ENCODE assay signal across 5 cellular contexts in the genomic region with DNA sequence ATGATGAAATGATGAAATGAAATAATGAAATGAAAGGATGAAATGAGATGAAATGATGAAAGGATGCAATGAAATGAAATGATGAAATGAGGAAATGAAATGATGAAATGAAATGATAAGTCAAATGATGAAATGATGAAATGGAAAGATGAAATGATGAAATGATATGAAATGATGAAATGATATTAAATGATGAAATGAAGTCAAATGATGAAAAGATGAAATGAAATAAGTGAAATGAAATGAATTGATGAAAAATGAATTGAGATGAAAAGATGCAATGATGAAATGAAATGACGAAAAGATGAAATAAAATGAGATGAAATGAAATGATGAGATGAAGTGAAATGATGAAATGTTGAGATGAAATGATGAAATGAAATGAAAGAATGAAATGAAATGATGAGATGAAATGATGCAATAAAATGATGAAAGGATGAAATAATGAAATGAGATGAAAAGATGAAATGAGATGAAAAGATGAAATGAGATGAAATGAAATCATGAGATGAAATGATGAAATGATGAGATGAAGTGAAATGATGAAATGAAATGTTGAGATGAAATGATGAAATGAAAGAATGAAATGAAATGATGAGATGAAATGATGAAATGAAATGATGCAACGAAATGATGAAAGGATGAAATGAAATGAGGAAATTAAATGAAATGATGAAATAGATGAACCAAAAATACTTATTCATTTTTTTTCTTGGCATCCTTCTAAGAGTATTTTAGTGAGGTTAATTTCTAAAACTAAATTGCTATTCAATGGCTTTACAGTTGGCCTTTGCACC.
DNase-seq lines count a peak whose midpoint lies in the region; ATAC-seq, FAIRE-seq and TF ChIP-seq lines count a peak whose summit lies in the region.
"Not testable (repeated sequence)": the region's sequence is repeated elsewhere in the genome, so short reads cannot be mapped to it uniquely, and the experiment has no call there.

No MANE protein-coding gene starts in this region.

- in situ Hi-C loops in K562 (cut with MboI) = not testable (repeated sequence)

- FAIRE-seq in RCC 7860 (lab: Jason Lieb, UNC) (peak; percentile 5), frontal cortex (lab: Jason Lieb, UNC) (peak; percentile 75), pancreas (lab: Jason Lieb, UNC) (peak; percentile 81)
- FAIRE-seq in K562 (lab: Jason Lieb, UNC) = not testable (repeated sequence)

- not testable (repeated sequence) for TF ChIP-seq POLR2A in K562 (conservative IDR thresholded peaks at IDR 0.05)

- not testable (repeated sequence) for TF ChIP-seq CTCF in HEK293 (tag by site-specific recombination; IDR thresholded peaks at IDR 0.05); K562 (IDR thresholded peaks at IDR 0.05 in 2 of 3, conservative IDR thresholded peaks at IDR 0.05 in 1 of 3; ENCODE audit: insufficient read depth in 2 of 3, low read depth in 1 of 3, low read length in 3 of 3); pancreas (IDR thresholded peaks at IDR 0.05)

- not testable (repeated sequence) for H3K9me1 ChIP-seq in K562 (ENCODE audit: control insufficient read depth, insufficient read depth, low read length)

- H3K9me3 ChIP-seq in HEK293 (ENCODE audit: control insufficient read depth, insufficient read depth, low read depth, low read length); K562 (replicated peaks; ENCODE audit: control insufficient read depth, insufficient read depth, low read depth, low read length); pancreas: not testable (repeated sequence)

- not testable (repeated sequence) for H4K20me1 ChIP-seq in K562 (replicated peaks; ENCODE audit: control insufficient read depth, insufficient read depth, low read length)

- TF ChIP-seq RAD21 in K562 (CRISPR knock-in tag; conservative IDR thresholded peaks at IDR 0.05 in 1 of 2, IDR thresholded peaks at IDR 0.05 in 1 of 2) = not testable (repeated sequence)

- not testable (repeated sequence) for ATAC-seq in K562, pancreas

- not testable (repeated sequence) for TF ChIP-seq EP300 in K562 (IDR thresholded peaks at IDR 0.05; ENCODE audit: low read length)

- WGBS in K562 (ENCODE audit: insufficient coverage, low coverage, missing lambda C conversion rate) = 56% methylated on average over 1 of the region's 2 CpGs
- 77 to 96% methylated on average over 2 of the region's 2 CpGs for whole genome bisulfite sequencing in pancreas, 2 donors

- not testable (repeated sequence) for H3K4me3 ChIP-seq in HEK293 (ENCODE audit: low read depth, low read length); K562; pancreas

- H3K4me1 ChIP-seq in HEK293 (ENCODE audit: control insufficient read depth, insufficient read depth, low read length); K562 (replicated peaks in 1 of 2; ENCODE audit: control insufficient read depth in 2 of 2, insufficient read depth in 2 of 2, low read length in 2 of 2); pancreas: not testable (repeated sequence)

- H3K27me3 ChIP-seq in K562 (ENCODE audit: control insufficient read depth in 2 of 2, insufficient read depth in 2 of 2, low read length in 2 of 2); pancreas: not testable (repeated sequence)

- H3K4me2 ChIP-seq in K562 (ENCODE audit: insufficient read depth, low read length) = not testable (repeated sequence)

- POLR2A ChIA-PET in HEK293 (lab: Yijun Ruan, JAX); K562 (lab: Yijun Ruan, JAX): not testable (repeated sequence)

- intact Hi-C loops in K562 (cut with micrococcal nuclease); pancreas (cut with DNase I): not testable (repeated sequence)

- BruUV-seq in K562 (replicated peaks; lab: Mats Ljungman, UMichigan) = not testable (repeated sequence)

- H3K36me3 ChIP-seq in HEK293 (ENCODE audit: control insufficient read depth in 2 of 2, insufficient read depth in 1 of 2, low read length in 2 of 2); K562 (ENCODE audit: control insufficient read depth, insufficient read depth, low read length); pancreas: not testable (repeated sequence)

- H3K79me2 ChIP-seq in K562 (ENCODE audit: control insufficient read depth, insufficient read depth, low read length) = not testable (repeated sequence)

- not testable (repeated sequence) for H3K9ac ChIP-seq in K562 (ENCODE audit: insufficient read depth in 1 of 2, low read depth in 2 of 2, low read length in 2 of 2)

- not testable (repeated sequence) for H3K27ac ChIP-seq in HEK293 (ENCODE audit: extremely low read depth, low read depth, low read length); K562 (ENCODE audit: extremely low read depth, low read depth, low read length); pancreas

- not testable (repeated sequence) for DNase-seq in RCC 7860 (ENCODE audit: low spot score); K562 (ENCODE audit: extremely low read depth in 1 of 4, low spot score in 3 of 4); frontal cortex (ENCODE audit: low spot score in 2 of 2); pancreas

- CTCF ChIA-PET in HEK293 (lab: Yijun Ruan, JAX); K562 (lab: Yijun Ruan, JAX; ENCODE audit: low intra/inter-chr PET ratio): not testable (repeated sequence)

- not testable (repeated sequence) for H2AFZ ChIP-seq in K562 (ENCODE audit: low read depth, low read length)

TF ChIP-seq in HEK293, 187 proteins besides CTCF, POLR2A, EP300 and RAD21:
- TF ChIP-seq ZNF514 (tag by site-specific recombination; IDR thresholded peaks at IDR 0.05) (0 out of 2 replicates have a peak, but pooled peaks have one; percentile 41), ZNF324 (tag by site-specific recombination; IDR thresholded peaks at IDR 0.05) (peak; percentile 77; the same call in 1 of the 2 replicates), PRDM1 (tag by site-specific recombination; IDR thresholded peaks at IDR 0.05) (peak; percentile 64), ATF2 (tag by site-specific recombination; IDR thresholded peaks at IDR 0.05; ENCODE audit: low read depth) (peak; percentile 50), ZNF24 (tag by site-specific recombination; IDR thresholded peaks at IDR 0.05) (peak; percentile 52; the same call in 1 of the 2 replicates), ZNF366 (tag by site-specific recombination; conservative IDR thresholded peaks at IDR 0.05) (peak; percentile 79)
TF ChIP-seq in HEK293: peak in this region for 6; not testable (repeated sequence) for 181.

TF ChIP-seq in K562, 482 proteins besides CTCF, POLR2A, EP300 and RAD21 (continues in another document):
- peak; percentile 97 for TF ChIP-seq ZNF24 (IDR thresholded peaks at IDR 0.05)
- TF ChIP-seq MYBL2 (IDR thresholded peaks at IDR 0.05; ENCODE audit: low read depth) = peak; percentile 35; the same call in 1 of the 2 replicates
- not testable (repeated sequence) for TF ChIP-seq MYBL2 (CRISPR knock-in tag; IDR thresholded peaks at IDR 0.05; ENCODE audit: borderline replicate concordance); CEBPG (CRISPR knock-in tag; IDR thresholded peaks at IDR 0.05); ATF3 (CRISPR knock-in tag; conservative IDR thresholded peaks at IDR 0.05)
- TF ChIP-seq, protein P1, sequence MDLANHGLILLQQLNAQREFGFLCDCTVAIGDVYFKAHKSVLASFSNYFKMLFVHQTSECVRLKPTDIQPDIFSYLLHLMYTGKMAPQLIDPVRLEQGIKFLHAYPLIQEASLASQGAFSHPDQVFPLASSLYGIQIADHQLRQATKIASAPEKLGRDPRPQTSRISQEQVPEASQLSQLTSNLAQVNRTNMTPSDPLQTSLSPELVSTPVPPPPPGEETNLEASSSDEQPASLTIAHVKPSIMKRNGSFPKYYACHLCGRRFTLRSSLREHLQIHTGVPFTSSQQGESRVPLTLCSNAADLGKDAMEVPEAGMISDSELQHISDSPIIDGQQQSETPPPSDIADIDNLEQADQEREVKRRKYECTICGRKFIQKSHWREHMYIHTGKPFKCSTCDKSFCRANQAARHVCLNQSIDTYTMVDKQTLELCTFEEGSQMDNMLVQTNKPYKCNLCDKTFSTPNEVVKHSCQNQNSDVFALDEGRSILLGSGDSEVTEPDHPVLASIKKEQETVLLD (IDR thresholded peaks at IDR 0.05) = 0 out of 2 replicates have a peak, but pooled peaks have one; percentile 11
- peak; percentile 30; the same call in 1 of the 2 replicates for TF ChIP-seq HLTF (IDR thresholded peaks at IDR 0.05)
- peak; percentile 99 to 100 for TF ChIP-seq TRIM24 (IDR thresholded peaks at IDR 0.05)
- TF ChIP-seq, protein P2, sequence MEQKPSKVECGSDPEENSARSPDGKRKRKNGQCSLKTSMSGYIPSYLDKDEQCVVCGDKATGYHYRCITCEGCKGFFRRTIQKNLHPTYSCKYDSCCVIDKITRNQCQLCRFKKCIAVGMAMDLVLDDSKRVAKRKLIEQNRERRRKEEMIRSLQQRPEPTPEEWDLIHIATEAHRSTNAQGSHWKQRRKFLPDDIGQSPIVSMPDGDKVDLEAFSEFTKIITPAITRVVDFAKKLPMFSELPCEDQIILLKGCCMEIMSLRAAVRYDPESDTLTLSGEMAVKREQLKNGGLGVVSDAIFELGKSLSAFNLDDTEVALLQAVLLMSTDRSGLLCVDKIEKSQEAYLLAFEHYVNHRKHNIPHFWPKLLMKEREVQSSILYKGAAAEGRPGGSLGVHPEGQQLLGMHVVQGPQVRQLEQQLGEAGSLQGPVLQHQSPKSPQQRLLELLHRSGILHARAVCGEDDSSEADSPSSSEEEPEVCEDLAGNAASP (IDR thresholded peaks at IDR 0.05) = 0 out of 2 replicates have a peak, but pooled peaks have one; percentile 20
- peak; percentile 94 for TF ChIP-seq CEBPB (tag; IDR thresholded peaks at IDR 0.05)
- TF ChIP-seq CEBPG (tag; conservative IDR thresholded peaks at IDR 0.05 in 1 of 2, IDR thresholded peaks at IDR 0.05 in 1 of 2) = peak in 1 of 2 experiments; percentile 95; a peak in 3 of 4 replicates
- 0 out of 4 replicates have a peak, but pooled peaks of 1 of the 2 experiments have one; percentile 18 for TF ChIP-seq CSDE1 (IDR thresholded peaks at IDR 0.05)
- peak; percentile 90 for TF ChIP-seq ATF3 (IDR thresholded peaks at IDR 0.05)
